ENCODE assay signal across 18 cellular contexts in genomic region chr12:8449293-8449944, GRCh38. TPM values are rescaled to one million over a fixed set of nuclear protein-coding genes. Genes with fewer than 3 reads are reported as not detected.
DNase-seq lines count a peak whose midpoint lies in the region; ATAC-seq and TF ChIP-seq lines count a peak whose summit lies in the region.
"Had no signal": no experiment of that assay in that cellular context is flagged by ENCODE, and none has a peak within 500 bp of the region (broad histone marks: within the 10 kb centered on the region; RNA-seq: fewer than 3 reads in every experiment).

No MANE protein-coding gene starts in this region.

- intact Hi-C loops in PC-9 (cut with micrococcal nuclease; ENCODE audit: unreplicated experiment): no loop called here

- peaks cover 5% of the 10 kb centered on the region; the same call in 1 of the 2 replicates for H3K27me3 ChIP-seq in PC-9 (ENCODE audit: insufficient read depth, low read depth)

- no peaks in the 10 kb centered on the region for H3K9me2 ChIP-seq in PC-9 (ENCODE audit: insufficient read depth)

- H3K79me2 ChIP-seq in PC-9 (ENCODE audit: low read depth): no peaks in the 10 kb centered on the region

- no peaks in the 10 kb centered on the region for H3F3A ChIP-seq in PC-9 (ENCODE audit: insufficient read depth, low read depth)

- no peaks in the 10 kb centered on the region for H3K9me3 Mint-ChIP-seq in activated T-cell treated with anti-CD3 and anti-CD28 coated beads, Interleukin-2, amount 50 U/mL, for 72 hours
- no peaks in the 10 kb centered on the region for H3K9me3 Mint-ChIP-seq in activated T-cell treated with anti-CD3 and anti-CD28 coated beads, Interleukin-2, amount 50 U/mL, for 4 hours
- H3K9me3 Mint-ChIP-seq: activated T-cell treated with anti-CD3 and anti-CD28 coated beads, Interleukin-2, amount 50 U/mL, for 24 hours had no signal

- POLR2A ChIA-PET in PC-9 (lab: Charles Lee; ENCODE audit: unreplicated experiment): interaction anchor here (0.6 to 0.7 kb wide), 2 partner anchors 457 to 596 kb away, joined by 6 to 18 read pairs; no protein-coding TSS in a partner anchor

- no peaks in the 10 kb centered on the region for H3K9me3 ChIP-seq in PC-9 (ENCODE audit: insufficient read depth, low read depth)

- no peak overlapping the region for H3K27ac Mint-ChIP-seq in activated T-cell treated with anti-CD3 and anti-CD28 coated beads, Interleukin-2, amount 50 U/mL, for 72 hours
- H3K27ac Mint-ChIP-seq: activated T-cell treated with anti-CD3 and anti-CD28 coated beads, Interleukin-2, amount 50 U/mL, for 24 hours had no signal

- H2AFZ ChIP-seq in PC-9: no peak overlapping the region

- peak overlapping the region; percentile 15; the same call in 1 of the 2 replicates for H3K4me2 ChIP-seq in PC-9

- no peaks in the 10 kb centered on the region for H3K36me3 ChIP-seq in PC-9 (ENCODE audit: low read depth)

- no peaks in the 10 kb centered on the region for H3K36me3 Mint-ChIP-seq in activated T-cell treated with anti-CD3 and anti-CD28 coated beads, Interleukin-2, amount 50 U/mL, for 72 hours (ENCODE audit: insufficient read depth in 2 of 2)
- H3K36me3 Mint-ChIP-seq in activated T-cell treated with anti-CD3 and anti-CD28 coated beads, Interleukin-2, amount 50 U/mL, for 4 hours (ENCODE audit: insufficient read depth): no peaks in the 10 kb centered on the region

- H3K4me3 ChIP-seq in PC-9: no peak overlapping the region
- H3K4me3 ChIP-seq: lung, skin epidermis had no signal

- no peak overlapping the region for H3K27ac ChIP-seq in PC-9
- H3K27ac ChIP-seq: skin epidermis had no signal

- ATAC-seq in activated T-cell treated with anti-CD3 and anti-CD28 coated beads, Interleukin-2, amount 50 U/mL, for 72 hours (replicated peaks in 1 of 2): peak; percentile 60 to 63
- no peak for ATAC-seq in activated T-cell treated with anti-CD3 and anti-CD28 coated beads, Interleukin-2, amount 50 U/mL, for 4 hours
- ATAC-seq in HG03159 (IDR thresholded peaks at IDR 0.05; ENCODE audit: unreplicated experiment) (no peak), omental fat pad (ENCODE audit: low FRiP score) (no peak)

- no peaks in the 10 kb centered on the region for H4K20me1 ChIP-seq in PC-9 (ENCODE audit: insufficient read depth)

- CTCF ChIA-PET in PC-9 (lab: Charles Lee): no interaction called here

- H3K4me1 Mint-ChIP-seq in activated T-cell treated with anti-CD3 and anti-CD28 coated beads, Interleukin-2, amount 50 U/mL, for 72 hours (ENCODE audit: low read depth): no peaks in the 10 kb centered on the region
- H3K4me1 Mint-ChIP-seq in activated T-cell treated with anti-CD3 and anti-CD28 coated beads, Interleukin-2, amount 50 U/mL, for 4 hours (ENCODE audit: low read depth): no peaks in the 10 kb centered on the region

- no peak overlapping the region for H3K4me3 Mint-ChIP-seq in activated T-cell treated with anti-CD3 and anti-CD28 coated beads, Interleukin-2, amount 50 U/mL, for 72 hours
- no peak overlapping the region for H3K4me3 Mint-ChIP-seq in activated T-cell treated with anti-CD3 and anti-CD28 coated beads, Interleukin-2, amount 50 U/mL, for 4 hours
- H3K4me3 Mint-ChIP-seq: activated T-cell treated with anti-CD3 and anti-CD28 coated beads, Interleukin-2, amount 50 U/mL, for 24 hours had no signal

- DNase-seq in activated T-cell treated with anti-CD3 and anti-CD28 coated beads, Interleukin-2, amount 50 U/mL, for 72 hours: no peak
- DNase-seq in activated T-cell treated with anti-CD3 and anti-CD28 coated beads, Interleukin-2, amount 50 U/mL, for 4 hours: no peak
- DNase-seq in PC-9 (peak; percentile 30 to 58), iPS-NIHi7 (ENCODE audit: extremely low spot score) (peak; percentile 10), superior temporal gyrus (ENCODE audit: extremely low spot score) (peak; percentile 1), omental fat pad (ENCODE audit: low spot score) (no peak)
- DNase-seq in activated effector memory CD4-positive, alpha-beta T cell treated with Interleukin-2 at 50 U/mL for 16 hours: no peak
- DNase-seq: activated CD4-positive, CD25-positive, alpha-beta regulatory T cell; activated T-cell treated with anti-CD3 and anti-CD28 coated beads, Interleukin-2, amount 50 U/mL, for 24 hours; amygdala; NCI-H1092; nucleus accumbens; OCI-M1 had no signal

- no TSS peak for BruUV-seq in PC-9 (replicated peaks; lab: Mats Ljungman, UMichigan)

- TF ChIP-seq CTCF in PC-9 (conservative IDR thresholded peaks at IDR 0.05) (no peak), omental fat pad (IDR thresholded peaks at IDR 0.05) (no peak)

- peaks cover 4% of the 10 kb centered on the region for H3K27me3 Mint-ChIP-seq in activated T-cell treated with anti-CD3 and anti-CD28 coated beads, Interleukin-2, amount 50 U/mL, for 72 hours (ENCODE audit: low read depth)
- H3K27me3 Mint-ChIP-seq in activated T-cell treated with anti-CD3 and anti-CD28 coated beads, Interleukin-2, amount 50 U/mL, for 4 hours (ENCODE audit: low read depth): peaks cover 2% of the 10 kb centered on the region

- H3K4me1 ChIP-seq in PC-9 (replicated peaks; ENCODE audit: insufficient read depth): no peaks in the 10 kb centered on the region

RNA-seq across cellular contexts. Expression of gene CLEC6A, which starts 6.3 kb away (rescaled TPM):
- total RNA-seq in activated T-cell treated with anti-CD3 and anti-CD28 coated beads, Interleukin-2, amount 50 U/mL, for 72 hours: not detected
- total RNA-seq in activated T-cell treated with anti-CD3 and anti-CD28 coated beads, Interleukin-2, amount 50 U/mL, for 4 hours: not detected
- total RNA-seq in PC-9 (2021): not detected in 2 replicates
- total RNA-seq in omental fat pad: not detected
- total RNA-seq: A673, fibroblast of lung had no signal

Comparison
In these comparisons a context has a peak if more than half of its experiments do, and no peak if none do; other contexts are left out.
1. ATAC-seq: peak in activated T-cell treated with anti-CD3 and anti-CD28 coated beads, Interleukin-2, amount 50 U/mL, for 72 hours (2 of 2); none in activated T-cell treated with anti-CD3 and anti-CD28 coated beads, Interleukin-2, amount 50 U/mL, for 4 hours (0 of 2), HG03159 (single experiment) and omental fat pad (single experiment).
2. DNase-seq: peak in PC-9 (2 of 2), iPS-NIHi7 (single experiment) and superior temporal gyrus (single experiment); none in activated T-cell treated with anti-CD3 and anti-CD28 coated beads, Interleukin-2, amount 50 U/mL, for 72 hours (0 of 2), activated T-cell treated with anti-CD3 and anti-CD28 coated beads, Interleukin-2, amount 50 U/mL, for 4 hours (single experiment), activated effector memory CD4-positive, alpha-beta T cell treated with Interleukin-2 at 50 U/mL for 16 hours (single experiment) and omental fat pad (single experiment).